Comparison of ENCODE assay signal across 1 cellular context in the genomic region with DNA sequence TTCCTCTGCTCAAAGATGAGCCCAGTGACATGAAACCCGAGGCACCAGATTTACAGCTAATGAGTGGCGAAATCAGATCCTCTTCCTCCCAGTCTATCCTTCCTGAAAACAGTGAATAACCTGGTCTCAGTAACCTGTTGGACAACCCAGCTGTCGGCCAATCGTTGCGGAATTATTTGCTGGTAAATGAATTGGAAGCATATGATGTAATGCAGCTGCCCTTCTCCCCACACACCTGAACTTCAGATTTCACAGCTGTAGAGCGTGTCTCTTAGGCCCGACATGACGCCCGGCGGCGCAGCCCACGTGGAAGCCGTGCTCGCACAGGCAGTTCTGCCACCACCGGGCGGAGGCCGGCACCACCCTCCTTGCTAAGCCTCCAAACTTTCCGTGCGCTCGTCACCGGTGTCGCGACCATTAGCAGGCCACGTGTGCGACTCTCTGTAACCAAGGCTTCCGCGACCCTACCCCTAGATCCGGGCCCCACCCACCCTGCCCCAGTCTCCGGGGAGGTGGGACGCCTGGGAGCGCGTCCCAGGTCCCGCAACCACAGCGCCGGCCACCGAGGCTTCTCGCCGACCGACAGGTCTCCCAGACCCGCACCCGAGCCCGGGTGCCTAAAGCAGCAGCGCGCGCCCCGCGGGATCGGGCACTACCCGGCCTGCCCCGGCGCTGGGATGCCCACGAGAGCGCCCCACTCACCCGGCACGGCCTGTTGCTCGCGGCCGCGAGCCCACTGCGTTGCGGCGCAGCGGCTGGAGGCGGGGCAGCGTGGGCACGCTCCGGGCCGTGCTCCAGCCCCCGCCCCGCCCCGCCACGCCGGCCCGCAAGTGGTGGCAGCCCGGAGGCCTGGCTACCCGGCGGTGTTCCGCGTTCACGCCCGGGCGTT.
A peak's percentile ranks its signal among the peaks of the same experiment; 100 is the strongest.
TF ChIP-seq lines count a peak whose summit lies in the region.

Gene RIOX2 (minus strand): TSS at position 753 of the 889 bp plus-strand sequence. CDS start 4,838 bp downstream, outside the sequence.

TF ChIP-seq in HepG2, 621 proteins besides CTCF, POLR2A, EP300 and RAD21 (continued from another document and continues in another):
- TF ChIP-seq AKNA (CRISPR knock-in tag; IDR thresholded peaks at IDR 0.05; ENCODE audit: borderline replicate concordance) = no peak
- 0 out of 2 replicates have a peak, but pooled peaks have one; percentile 70 for TF ChIP-seq ZNF589 (CRISPR knock-in tag; conservative IDR thresholded peaks at IDR 0.05)
- TF ChIP-seq ZNF772 (CRISPR knock-in tag; IDR thresholded peaks at IDR 0.05) = peak; percentile 69; the same call in 1 of the 2 replicates
- TF ChIP-seq RBM22 (optimal IDR thresholded peaks at IDR 0.05; ENCODE audit: low read length) = no peak
- TF ChIP-seq POLR2G (IDR thresholded peaks at IDR 0.05; ENCODE audit: low read depth, low read length) = peak; percentile 73
- TF ChIP-seq ZNF367 (CRISPR knock-in tag; IDR thresholded peaks at IDR 0.05; ENCODE audit: borderline replicate concordance) = no peak
- TF ChIP-seq, protein P1, sequence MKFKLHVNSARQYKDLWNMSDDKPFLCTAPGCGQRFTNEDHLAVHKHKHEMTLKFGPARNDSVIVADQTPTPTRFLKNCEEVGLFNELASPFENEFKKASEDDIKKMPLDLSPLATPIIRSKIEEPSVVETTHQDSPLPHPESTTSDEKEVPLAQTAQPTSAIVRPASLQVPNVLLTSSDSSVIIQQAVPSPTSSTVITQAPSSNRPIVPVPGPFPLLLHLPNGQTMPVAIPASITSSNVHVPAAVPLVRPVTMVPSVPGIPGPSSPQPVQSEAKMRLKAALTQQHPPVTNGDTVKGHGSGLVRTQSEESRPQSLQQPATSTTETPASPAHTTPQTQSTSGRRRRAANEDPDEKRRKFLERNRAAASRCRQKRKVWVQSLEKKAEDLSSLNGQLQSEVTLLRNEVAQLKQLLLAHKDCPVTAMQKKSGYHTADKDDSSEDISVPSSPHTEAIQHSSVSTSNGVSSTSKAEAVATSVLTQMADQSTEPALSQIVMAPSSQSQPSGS (CRISPR knock-in tag; IDR thresholded peaks at IDR 0.05) = no peak
- no peak for TF ChIP-seq CENPBD1 (CRISPR knock-in tag; IDR thresholded peaks at IDR 0.05; ENCODE audit: borderline replicate concordance, low read depth)
- TF ChIP-seq EED (CRISPR knock-in tag; IDR thresholded peaks at IDR 0.05) = no peak; the same call in 1 of the 2 replicates
- TF ChIP-seq ZNF674 (CRISPR knock-in tag; IDR thresholded peaks at IDR 0.05; ENCODE audit: low read depth) = no peak
- peak; percentile 33; the same call in 1 of the 2 replicates for TF ChIP-seq KDM2A (CRISPR knock-in tag; IDR thresholded peaks at IDR 0.05; ENCODE audit: borderline replicate concordance, low read depth)
- peak; percentile 67; the same call in 1 of the 2 replicates for TF ChIP-seq TGIF2 (CRISPR knock-in tag; IDR thresholded peaks at IDR 0.05)
- TF ChIP-seq BRD4 (CRISPR knock-in tag; IDR thresholded peaks at IDR 0.05) = peak; percentile 42; the same call in 1 of the 2 replicates
- no peak for TF ChIP-seq ZSCAN9 (CRISPR knock-in tag; IDR thresholded peaks at IDR 0.05; ENCODE audit: borderline replicate concordance)
- peak; percentile 98; the same call in 1 of the 2 replicates for TF ChIP-seq MXD1 (CRISPR knock-in tag; IDR thresholded peaks at IDR 0.05)
- TF ChIP-seq NR2F1 (CRISPR knock-in tag; IDR thresholded peaks at IDR 0.05) = no peak
- TF ChIP-seq, protein P2, sequence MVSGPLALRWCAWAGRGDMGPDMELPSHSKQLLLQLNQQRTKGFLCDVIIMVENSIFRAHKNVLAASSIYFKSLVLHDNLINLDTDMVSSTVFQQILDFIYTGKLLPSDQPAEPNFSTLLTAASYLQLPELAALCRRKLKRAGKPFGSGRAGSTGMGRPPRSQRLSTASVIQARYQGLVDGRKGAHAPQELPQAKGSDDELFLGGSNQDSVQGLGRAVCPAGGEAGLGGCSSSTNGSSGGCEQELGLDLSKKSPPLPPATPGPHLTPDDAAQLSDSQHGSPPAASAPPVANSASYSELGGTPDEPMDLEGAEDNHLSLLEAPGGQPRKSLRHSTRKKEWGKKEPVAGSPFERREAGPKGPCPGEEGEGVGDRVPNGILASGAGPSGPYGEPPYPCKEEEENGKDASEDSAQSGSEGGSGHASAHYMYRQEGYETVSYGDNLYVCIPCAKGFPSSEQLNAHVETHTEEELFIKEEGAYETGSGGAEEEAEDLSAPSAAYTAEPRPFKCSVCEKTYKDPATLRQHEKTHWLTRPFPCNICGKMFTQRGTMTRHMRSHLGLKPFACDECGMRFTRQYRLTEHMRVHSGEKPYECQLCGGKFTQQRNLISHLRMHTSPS (CRISPR knock-in tag; IDR thresholded peaks at IDR 0.05; ENCODE audit: low read depth) = no peak
- TF ChIP-seq, protein P3, sequence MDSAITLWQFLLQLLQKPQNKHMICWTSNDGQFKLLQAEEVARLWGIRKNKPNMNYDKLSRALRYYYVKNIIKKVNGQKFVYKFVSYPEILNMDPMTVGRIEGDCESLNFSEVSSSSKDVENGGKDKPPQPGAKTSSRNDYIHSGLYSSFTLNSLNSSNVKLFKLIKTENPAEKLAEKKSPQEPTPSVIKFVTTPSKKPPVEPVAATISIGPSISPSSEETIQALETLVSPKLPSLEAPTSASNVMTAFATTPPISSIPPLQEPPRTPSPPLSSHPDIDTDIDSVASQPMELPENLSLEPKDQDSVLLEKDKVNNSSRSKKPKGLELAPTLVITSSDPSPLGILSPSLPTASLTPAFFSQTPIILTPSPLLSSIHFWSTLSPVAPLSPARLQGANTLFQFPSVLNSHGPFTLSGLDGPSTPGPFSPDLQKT (CRISPR knock-in tag; IDR thresholded peaks at IDR 0.05; ENCODE audit: borderline replicate concordance) = no peak
- no peak for TF ChIP-seq ZNF660 (CRISPR knock-in tag; IDR thresholded peaks at IDR 0.05; ENCODE audit: borderline replicate concordance, low read depth)
- TF ChIP-seq CAMTA2 (CRISPR knock-in tag; IDR thresholded peaks at IDR 0.05; ENCODE audit: borderline replicate concordance) = peak; percentile 73; the same call in 1 of the 2 replicates
- TF ChIP-seq BHLHE40 (IDR thresholded peaks at IDR 0.05; ENCODE audit: low read length) = no peak
- peak; percentile 91 for TF ChIP-seq NR0B2 (CRISPR knock-in tag; IDR thresholded peaks at IDR 0.05)
- TF ChIP-seq EEA1 (CRISPR knock-in tag; IDR thresholded peaks at IDR 0.05; ENCODE audit: borderline replicate concordance) = no peak
- no peak for TF ChIP-seq MTF2 (CRISPR knock-in tag; IDR thresholded peaks at IDR 0.05; ENCODE audit: borderline replicate concordance)
- 0 out of 2 replicates have a peak, but pooled peaks have one; percentile 21 for TF ChIP-seq CSRNP2 (CRISPR knock-in tag; conservative IDR thresholded peaks at IDR 0.05; ENCODE audit: low read depth)
- peak; percentile 82 for TF ChIP-seq GMEB1 (CRISPR knock-in tag; IDR thresholded peaks at IDR 0.05; ENCODE audit: borderline replicate concordance)
- TF ChIP-seq, protein P4, sequence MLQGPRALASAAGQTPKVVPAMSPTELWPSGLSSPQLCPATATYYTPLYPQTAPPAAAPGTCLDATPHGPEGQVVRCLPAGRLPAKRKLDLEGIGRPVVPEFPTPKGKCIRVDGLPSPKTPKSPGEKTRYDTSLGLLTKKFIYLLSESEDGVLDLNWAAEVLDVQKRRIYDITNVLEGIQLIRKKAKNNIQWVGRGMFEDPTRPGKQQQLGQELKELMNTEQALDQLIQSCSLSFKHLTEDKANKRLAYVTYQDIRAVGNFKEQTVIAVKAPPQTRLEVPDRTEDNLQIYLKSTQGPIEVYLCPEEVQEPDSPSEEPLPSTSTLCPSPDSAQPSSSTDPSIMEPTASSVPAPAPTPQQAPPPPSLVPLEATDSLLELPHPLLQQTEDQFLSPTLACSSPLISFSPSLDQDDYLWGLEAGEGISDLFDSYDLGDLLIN (CRISPR knock-in tag; IDR thresholded peaks at IDR 0.05; ENCODE audit: borderline replicate concordance) = no peak
- TF ChIP-seq ZNF274 (CRISPR knock-in tag; IDR thresholded peaks at IDR 0.05) = peak; percentile 43; the same call in 1 of the 2 replicates
- TF ChIP-seq NR2F2 (IDR thresholded peaks at IDR 0.05; ENCODE audit: borderline replicate concordance, low read depth) = no peak
- TF ChIP-seq ZNF432 (CRISPR knock-in tag; IDR thresholded peaks at IDR 0.05; ENCODE audit: borderline replicate concordance) = no peak
- TF ChIP-seq GTF2F1 (IDR thresholded peaks at IDR 0.05; ENCODE audit: low read length) = no peak
- TF ChIP-seq, protein P5, sequence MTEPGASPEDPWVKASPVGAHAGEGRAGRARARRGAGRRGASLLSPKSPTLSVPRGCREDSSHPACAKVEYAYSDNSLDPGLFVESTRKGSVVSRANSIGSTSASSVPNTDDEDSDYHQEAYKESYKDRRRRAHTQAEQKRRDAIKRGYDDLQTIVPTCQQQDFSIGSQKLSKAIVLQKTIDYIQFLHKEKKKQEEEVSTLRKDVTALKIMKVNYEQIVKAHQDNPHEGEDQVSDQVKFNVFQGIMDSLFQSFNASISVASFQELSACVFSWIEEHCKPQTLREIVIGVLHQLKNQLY (CRISPR knock-in tag; IDR thresholded peaks at IDR 0.05) = no peak
- TF ChIP-seq ZKSCAN8 (CRISPR knock-in tag; IDR thresholded peaks at IDR 0.05; ENCODE audit: borderline replicate concordance) = no peak
- TF ChIP-seq CREB3 (CRISPR knock-in tag; IDR thresholded peaks at IDR 0.05) = no peak
- TF ChIP-seq ZNF501 (CRISPR knock-in tag; IDR thresholded peaks at IDR 0.05) = 0 out of 2 replicates have a peak, but pooled peaks have one; percentile 24
- no peak; the same call in 1 of the 2 replicates for TF ChIP-seq ZNF44 (CRISPR knock-in tag; IDR thresholded peaks at IDR 0.05)
